In genomic region chr22:19178065-19178658, GRCh38 we compare ENCODE assay signal across 8 cellular contexts.
DNase-seq lines count a peak whose midpoint lies in the region; ATAC-seq and TF ChIP-seq lines count a peak whose summit lies in the region.

No MANE protein-coding gene starts in this region.

- peak overlapping the region; percentile 67 for H3K4me3 ChIP-seq in SU-DHL-6 (ENCODE audit: insufficient read depth, low read length, poor library complexity, severe bottlenecking)

- H3K9me2 ChIP-seq in SU-DHL-6 (replicated peaks; ENCODE audit: insufficient read depth, low read length): no peaks in the 10 kb centered on the region

- H3F3A ChIP-seq in SU-DHL-6 (ENCODE audit: insufficient read depth): no peaks in the 10 kb centered on the region

- no peaks in the 10 kb centered on the region for H3K36me3 ChIP-seq in SU-DHL-6 (ENCODE audit: low read length)

- H3K79me2 ChIP-seq in SU-DHL-6 (ENCODE audit: insufficient read depth, low read length): peaks cover 8% of the 10 kb centered on the region; the same call in 1 of the 2 replicates

- H3K4me2 ChIP-seq in SU-DHL-6 (ENCODE audit: low read depth, low read length, poor library complexity, severe bottlenecking): peak overlapping the region; percentile 57

- peak; percentile 60 for DNase-seq in AG20443 (ENCODE audit: low spot score)
- DNase-seq in caudate nucleus (lab: John Stamatoyannopoulos, UW): peak in 12 of 61 donors; percentile 25 to 79 (median 64)
- peak; percentile 22 to 42 for DNase-seq in stimulated activated CD8-positive, alpha-beta memory T cell treated with anti-CD3 and anti-CD28 coated beads, Interleukin-15, amount 100 ng/mL, for 4 hours (ENCODE audit: low read depth in 2 of 2)
- DNase-seq in Ammon's horn (ENCODE audit: low spot score): no peak

- H4K20me1 ChIP-seq in SU-DHL-6 (ENCODE audit: low read depth, low read length): no peaks in the 10 kb centered on the region

- H3K9ac ChIP-seq in SU-DHL-6 (ENCODE audit: low read length): peak overlapping the region; percentile 74

- no peaks in the 10 kb centered on the region for H3K9me3 ChIP-seq in SU-DHL-6 (ENCODE audit: insufficient read depth, low read length)

- no peak overlapping the region for H2AFZ ChIP-seq in SU-DHL-6 (ENCODE audit: low read depth, low read length, severe bottlenecking)

- no peaks in the 10 kb centered on the region for H3K27me3 ChIP-seq in SU-DHL-6 (ENCODE audit: low read length)
- no peaks in the 10 kb centered on the region for H3K27me3 ChIP-seq in layer of hippocampus (ENCODE audit: control insufficient read depth, insufficient read depth, low read length)

- H3K27ac ChIP-seq in SU-DHL-6 (ENCODE audit: low read depth, low read length) (peak overlapping the region; percentile 42), caudate nucleus (ENCODE audit: low read depth, low read length) (peak overlapping the region; percentile 76), layer of hippocampus (ENCODE audit: low read depth, low read length) (peak overlapping the region; percentile 71)

- ATAC-seq in GM18909 (IDR thresholded peaks at IDR 0.05; ENCODE audit: poor library complexity, unreplicated experiment): peak; percentile 39
- peak; percentile 22 for ATAC-seq in HG03139 (IDR thresholded peaks at IDR 0.05; ENCODE audit: unreplicated experiment)

- no peak for TF ChIP-seq CTCF in SU-DHL-6 (IDR thresholded peaks at IDR 0.05; ENCODE audit: insufficient read depth, low read length, poor library complexity, severe bottlenecking)
